Comparison of ENCODE assay signal across 29 cellular contexts in genomic region chr3:48782046-48782445, GRCh38.
"Had no signal": no experiment of that assay in that cellular context is flagged by ENCODE, and none has a peak within 500 bp of the region (broad histone marks: within the 10 kb centered on the region; RNA-seq: fewer than 3 reads in every experiment).

No MANE protein-coding gene starts in this region.

- H3K36me3 ChIP-seq: colonic mucosa had no signal

- H3K4me3 ChIP-seq: colonic mucosa, coronary artery, dorsolateral prefrontal cortex, esophagus muscularis mucosa, esophagus squamous epithelium, gastrocnemius medialis, gastroesophageal sphincter, heart left ventricle, heart right ventricle had no signal

- H3K9me3 Mint-ChIP-seq: dendritic cell treated with granulocyte-macrophage colony-stimulating factor and Interleukin-4, amounts not matched to agents 40 ng/mL and 50 ng/mL, for 4 days; effector memory CD8-positive, alpha-beta T cell; endodermal cell had no signal

- H3K27me3 ChIP-seq: colonic mucosa, dorsolateral prefrontal cortex, esophagus muscularis mucosa, esophagus squamous epithelium, foreskin keratinocyte, gastrocnemius medialis, gastroesophageal sphincter, heart left ventricle, heart right ventricle had no signal

- H3K4me1 Mint-ChIP-seq: endodermal cell had no signal

- H3K27ac ChIP-seq: colonic mucosa, coronary artery, dorsolateral prefrontal cortex, epithelial cell of prostate, esophagus muscularis mucosa, esophagus squamous epithelium, foreskin keratinocyte, gastrocnemius medialis, gastroesophageal sphincter, heart left ventricle, heart right ventricle had no signal

- DNase-seq: colonic mucosa; cortex of kidney; dermis blood vessel endothelial cell; dorsolateral prefrontal cortex; effector CD4-positive, alpha-beta T cell; effector CD8-positive, alpha-beta T cell; effector memory CD4-positive, alpha-beta T cell; effector memory CD8-positive, alpha-beta T cell; endodermal cell; erythroblast; esophagus squamous epithelium; foreskin fibroblast; foreskin keratinocyte; foreskin melanocyte; gastrocnemius medialis; glutamatergic neuron; head of caudate nucleus; heart left ventricle; heart right ventricle had no signal

- H3K27ac Mint-ChIP-seq: dendritic cell treated with granulocyte-macrophage colony-stimulating factor and Interleukin-4, amounts not matched to agents 40 ng/mL and 50 ng/mL, for 4 days; endodermal cell had no signal

- H3K4me1 ChIP-seq: colonic mucosa, esophagus muscularis mucosa, esophagus squamous epithelium, foreskin keratinocyte, gastroesophageal sphincter, heart left ventricle, heart right ventricle had no signal

- FAIRE-seq: colon, endometrium, endothelial cell of umbilical vein, frontal cortex had no signal

- ATAC-seq: effector memory CD8-positive, alpha-beta T cell; esophagus mucosa; foreskin keratinocyte; gastrocnemius medialis; gastroesophageal sphincter; heart left ventricle; heart right ventricle had no signal

- H3K4me3 Mint-ChIP-seq: dendritic cell treated with granulocyte-macrophage colony-stimulating factor and Interleukin-4, amounts not matched to agents 40 ng/mL and 50 ng/mL, for 4 days; effector memory CD8-positive, alpha-beta T cell; endodermal cell had no signal

- H3K9me3 ChIP-seq: colonic mucosa, esophagus muscularis mucosa, esophagus squamous epithelium, gastrocnemius medialis, gastroesophageal sphincter, heart left ventricle, heart right ventricle had no signal
